Comparison of ENCODE assay signal across 8 cellular contexts in genomic region chr3:14403636-14404395, GRCh38. TPM values are rescaled to one million over a fixed set of nuclear protein-coding genes. Genes with fewer than 3 reads are reported as not detected.
DNase-seq lines count a peak whose midpoint lies in the region; ATAC-seq and TF ChIP-seq lines count a peak whose summit lies in the region.

No MANE protein-coding gene starts in this region.

- no peaks in the 10 kb centered on the region for H3K9me3 Mint-ChIP-seq in stimulated activated naive CD8-positive, alpha-beta T cell treated with anti-CD3 and anti-CD28 coated beads, Interleukin-15, Interleukin-2, amounts not matched to agents 100 ng/mL and 50 ng/mL, for 24 hours
- H3K9me3 Mint-ChIP-seq in endodermal cell (no peaks in the 10 kb centered on the region), naive B cell (no peaks in the 10 kb centered on the region)

- DNase-seq in stimulated activated naive CD8-positive, alpha-beta T cell treated with anti-CD3 and anti-CD28 coated beads, Interleukin-15, Interleukin-2, amounts not matched to agents 100 U/mL and 50 U/mL, for 24 hours: no peak
- DNase-seq in RWPE1 (ENCODE audit: low spot score): no peak
- DNase-seq in endodermal cell: no peak
- DNase-seq in naive B cell: no peak
- no peak for DNase-seq in NCI-H1930 (lab: John Stamatoyannopoulos, UW)

- H3K36me3 ChIP-seq in endodermal cell (ENCODE audit: control insufficient read depth, insufficient read depth, low read length): peaks cover 4% of the 10 kb centered on the region

- peak overlapping the region; percentile 100 for H3K4me3 Mint-ChIP-seq in stimulated activated naive CD8-positive, alpha-beta T cell treated with anti-CD3 and anti-CD28 coated beads, Interleukin-15, Interleukin-2, amounts not matched to agents 100 ng/mL and 50 ng/mL, for 24 hours
- H3K4me3 Mint-ChIP-seq in endodermal cell: peak overlapping the region; percentile 93
- H3K4me3 Mint-ChIP-seq in naive B cell: peak overlapping the region; percentile 88 to 99 (median 97)

- no peak for TF ChIP-seq CTCF in RWPE1 (conservative IDR thresholded peaks at IDR 0.05; ENCODE audit: low read depth)
- TF ChIP-seq CTCF in endodermal cell (conservative IDR thresholded peaks at IDR 0.05): no peak

- H3K36me3 Mint-ChIP-seq in stimulated activated naive CD8-positive, alpha-beta T cell treated with anti-CD3 and anti-CD28 coated beads, Interleukin-15, Interleukin-2, amounts not matched to agents 100 ng/mL and 50 ng/mL, for 24 hours (ENCODE audit: low read depth): peaks cover 35% of the 10 kb centered on the region
- H3K36me3 Mint-ChIP-seq in endodermal cell (ENCODE audit: low read depth) (peaks cover 16% of the 10 kb centered on the region), naive B cell (no peaks in the 10 kb centered on the region)

- H3K27ac Mint-ChIP-seq in stimulated activated naive CD8-positive, alpha-beta T cell treated with anti-CD3 and anti-CD28 coated beads, Interleukin-15, Interleukin-2, amounts not matched to agents 100 ng/mL and 50 ng/mL, for 24 hours: peak overlapping the region; percentile 100
- H3K27ac Mint-ChIP-seq in endodermal cell: no peak overlapping the region
- H3K27ac Mint-ChIP-seq in naive B cell: peak overlapping the region in 5 of 6 donors; percentile 58 to 99 (median 98)

- H3K27ac ChIP-seq in RWPE1 (peak overlapping the region; percentile 86), endodermal cell (ENCODE audit: low read depth, low read length) (no peak overlapping the region)

- H3K27me3 Mint-ChIP-seq in stimulated activated naive CD8-positive, alpha-beta T cell treated with anti-CD3 and anti-CD28 coated beads, Interleukin-15, Interleukin-2, amounts not matched to agents 100 ng/mL and 50 ng/mL, for 24 hours: no peaks in the 10 kb centered on the region
- H3K27me3 Mint-ChIP-seq in endodermal cell (ENCODE audit: insufficient read depth) (peaks cover 12% of the 10 kb centered on the region), naive B cell (no peaks in the 10 kb centered on the region)

- peaks cover 50% of the 10 kb centered on the region for H3K4me1 Mint-ChIP-seq in stimulated activated naive CD8-positive, alpha-beta T cell treated with anti-CD3 and anti-CD28 coated beads, Interleukin-15, Interleukin-2, amounts not matched to agents 100 ng/mL and 50 ng/mL, for 24 hours (ENCODE audit: low read depth)
- H3K4me1 Mint-ChIP-seq in endodermal cell (peaks cover 20% of the 10 kb centered on the region), naive B cell (peaks cover 45 to 66% (median 64%) of the 10 kb centered on the region in 3 donors)

- peak overlapping the region; percentile 94 for H3K4me3 ChIP-seq in endodermal cell (ENCODE audit: low read length)

- CTCF ChIA-PET in RWPE1 (lab: Yijun Ruan, JAX): interaction anchor here (0.6 to 1.3 kb wide), 3 partner anchors 58 to 86 kb away, joined by 3 to 4 read pairs (median 4); no protein-coding TSS in a partner anchor

- H3K27me3 ChIP-seq in endodermal cell (ENCODE audit: control insufficient read depth, insufficient read depth, low read length, poor library complexity, severe bottlenecking): no peaks in the 10 kb centered on the region

- ATAC-seq in stimulated activated naive CD8-positive, alpha-beta T cell treated with anti-CD3 and anti-CD28 coated beads, Interleukin-15, Interleukin-2, amounts not matched to agents 100 U/mL and 50 U/mL, for 24 hours: no peak
- no peak for ATAC-seq in naive B cell (ENCODE audit: low read depth in 2 of 2)
- no peak for ATAC-seq in HG02885 (IDR thresholded peaks at IDR 0.05; ENCODE audit: poor library complexity, unreplicated experiment)
- no peak for ATAC-seq in HG03342 (IDR thresholded peaks at IDR 0.05; ENCODE audit: unreplicated experiment)

- H3K4me1 ChIP-seq in endodermal cell (ENCODE audit: control insufficient read depth, insufficient read depth, low read length): peaks cover 3% of the 10 kb centered on the region

- POLR2A ChIA-PET in RWPE1 (lab: Yijun Ruan, JAX; ENCODE audit: low non-redundant PET): no interaction called here

- H3K9me3 ChIP-seq in endodermal cell (ENCODE audit: control insufficient read depth, low read length): no peaks in the 10 kb centered on the region

- WGBS in endodermal cell (ENCODE audit: insufficient coverage in 1 of 2, insufficient read length in 1 of 2), 2 experiments: 37 to 44% methylated on average over 6 to 13 of the region's 13 CpGs

- peak overlapping the region; percentile 90 for H3K9ac ChIP-seq in endodermal cell (ENCODE audit: extremely low read depth, low read length, poor library complexity, severe bottlenecking)

RNA-seq across cellular contexts. Expression of gene SLC6A6, which starts 1.4 kb away (rescaled TPM):
- 10 to 100 TPM; 43.1 to 56.5 TPM for total RNA-seq in endodermal cell
- polyA plus RNA-seq in endodermal cell (2013, experiment 1 of 2): 25.6 TPM
- polyA plus RNA-seq in endodermal cell (2013, experiment 2 of 2): 24.6 TPM
- 1 to 10 TPM; 4.7 to 9.1 (median 6.2) TPM for polyA plus RNA-seq in naive B cell (ENCODE audit: low read depth in 6 of 6)
